ENCODE assay signal across 1 cellular context in genomic region chr10:99393036-99393435, GRCh38.
TF ChIP-seq lines count a peak whose summit lies in the region.

No MANE protein-coding gene starts in this region.

TF ChIP-seq in H1, 55 proteins besides CTCF, POLR2A, EP300 and RAD21:
- TF ChIP-seq MAFK (IDR thresholded peaks at IDR 0.05; ENCODE audit: low read depth, low read length), result 0 out of 2 replicates have a peak, but pooled peaks have one; percentile 3
- TF ChIP-seq JUND (IDR thresholded peaks at IDR 0.05; ENCODE audit: low read length), result peak; percentile 39; the same call in 1 of the 2 replicates
- TF ChIP-seq TEAD4 (IDR thresholded peaks at IDR 0.05; ENCODE audit: low read depth, low read length), result no peak
- TF ChIP-seq KDM5A (IDR thresholded peaks at IDR 0.05; ENCODE audit: low read length), result no peak
TF ChIP-seq in H1: peak in this region for 2.
